Comparison of ENCODE assay signal across 24 cellular contexts in genomic region chr9:115522928-115523327, GRCh38.
"Had no signal": no experiment of that assay in that cellular context is flagged by ENCODE, and none has a peak within 500 bp of the region (broad histone marks: within the 10 kb centered on the region; RNA-seq: fewer than 3 reads in every experiment).

No MANE protein-coding gene starts in this region.

- ATAC-seq: activated CD8-positive, alpha-beta T cell treated with anti-CD3 and anti-CD28 coated beads, Interleukin-2, amount 10 ng/mL, durations not matched to agents 7 days and 5 days; Panc1; Right ventricle myocardium inferior; WTC11 had no signal

- H3K4me1 ChIP-seq: adrenal gland had no signal

- H3K36me3 ChIP-seq: adrenal gland, SJSA1 had no signal

- H3K27ac ChIP-seq: adrenal gland, SJSA1 had no signal

- H3K9me3 ChIP-seq: adrenal gland, SJSA1 had no signal

- H3K4me3 ChIP-seq: adrenal gland, SJSA1 had no signal

- H3K27me3 ChIP-seq: adrenal gland, SJSA1 had no signal

- DNase-seq: activated CD4-positive, alpha-beta T cell treated with anti-CD3 and anti-CD28 coated beads for 48 hours; activated CD4-positive, alpha-beta T cell treated with anti-CD3 and anti-CD28 coated beads, Interleukin-2, amount 50 U/mL, for 4 hours; activated CD4-positive, CD25-positive, alpha-beta regulatory T cell treated with anti-CD3 and anti-CD28 coated beads, Interleukin-2, amount 50 U/mL, for 72 hours; activated CD8-positive, alpha-beta memory T cell treated with anti-CD3 and anti-CD28 coated beads, Interleukin-2, amount 50 U/mL, for 48 hours; activated CD8-positive, alpha-beta T cell treated with anti-CD3 and anti-CD28 coated beads, Interleukin-2, amount 10 ng/mL, durations not matched to agents 7 days and 5 days; activated naive CD4-positive, alpha-beta T cell treated with anti-CD3 and anti-CD28 coated beads, Interleukin-2, amount 50 U/mL, for 16 hours; activated naive CD8-positive, alpha-beta T cell treated with anti-CD3 and anti-CD28 coated beads, Interleukin-2, amount 10 ng/mL, durations not matched to agents 7 days and 5 days; activated T-cell treated with anti-CD3 and anti-CD28 coated beads, Interleukin-2, amount 50 U/mL, for 1 hour; adrenal gland; anterior cingulate cortex; cerebellar nuclear complex; KG1; NCI-H1092; NCI-H1417; NCI-H2029 treated with DMSO at 0.1 percent for 48 hours; NCI-H2227 treated with DMSO at 0.1 percent for 48 hours; NCI-H69; NK-92 treated with Interleukin-12 subunit alpha and Interleukin-12 subunit beta, amount 100 ng/mL, for 24 hours; OCI-M1; RPMI8226 had no signal
